26 cellular contexts compared by ENCODE assay signal in the genomic region with DNA sequence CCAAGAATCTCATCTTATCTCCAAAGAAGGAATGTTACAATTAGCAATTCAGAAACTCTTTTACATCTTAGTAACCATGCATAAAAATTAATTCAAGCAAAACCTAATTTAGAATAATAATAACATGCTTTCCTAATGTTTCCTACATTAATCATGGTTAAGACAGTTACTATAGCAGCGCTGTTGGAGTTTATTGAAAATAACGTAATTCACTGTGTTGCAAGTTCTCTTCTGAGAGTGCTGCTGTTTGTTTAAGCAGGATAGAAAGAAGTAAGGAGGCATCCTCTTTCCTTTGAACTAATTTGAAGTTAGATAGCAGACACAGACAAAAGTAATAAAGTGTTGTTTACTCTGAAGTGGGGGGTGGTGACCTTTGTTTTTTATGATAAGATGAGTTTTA.
DNase-seq lines count a peak whose midpoint lies in the region; ATAC-seq and TF ChIP-seq lines count a peak whose summit lies in the region.
"Had no signal": no experiment of that assay in that cellular context is flagged by ENCODE, and none has a peak within 500 bp of the region (broad histone marks: within the 10 kb centered on the region; RNA-seq: fewer than 3 reads in every experiment).

No MANE protein-coding gene starts in this region.

- CTCF ChIA-PET in A673 (lab: Charles Lee), result no interaction called here

- TF ChIP-seq EP300 in esophagus muscularis mucosa (IDR thresholded peaks at IDR 0.05), result no peak

- WGBS in esophagus muscularis mucosa, result 30% methylated on average over 2 of the region's 2 CpGs

- TF ChIP-seq CTCF in A673 (conservative IDR thresholded peaks at IDR 0.05; ENCODE audit: low read depth, low read length) (no peak), esophagus muscularis mucosa (IDR thresholded peaks at IDR 0.05) (no peak), left lung (IDR thresholded peaks at IDR 0.05) (no peak)

- POLR2A ChIA-PET in A673 (lab: Charles Lee; ENCODE audit: low non-redundant PET), result no interaction called here

- H3K36me3 ChIP-seq in A673 (ENCODE audit: insufficient read depth, low read length, poor library complexity, severe bottlenecking), result no peaks in the 10 kb centered on the region
- no peaks in the 10 kb centered on the region for H3K36me3 ChIP-seq in esophagus muscularis mucosa
- no peaks in the 10 kb centered on the region for H3K36me3 ChIP-seq in left lung
- H3K36me3 ChIP-seq: BE2C, BLaER1 had no signal

- ATAC-seq in left lung (peak; percentile 47), sciatic nerve (peak; percentile 80)
- ATAC-seq: A549, GM12878 had no signal

- H3K27ac Mint-ChIP-seq in activated CD4-positive, alpha-beta T cell treated with anti-CD3 and anti-CD28 coated beads, Interleukin-2, amount 10 ng/mL, durations not matched to agents 24 days and 14 days, result no peak overlapping the region
- H3K27ac Mint-ChIP-seq: CD14-positive monocyte; CD4-positive, alpha-beta memory T cell; CD4-positive, CD25-positive, alpha-beta regulatory T cell; CD8-positive, alpha-beta memory T cell had no signal

- H3K4me3 Mint-ChIP-seq in activated CD4-positive, alpha-beta T cell treated with anti-CD3 and anti-CD28 coated beads, Interleukin-2, amount 10 ng/mL, durations not matched to agents 24 days and 14 days, result no peak overlapping the region
- H3K4me3 Mint-ChIP-seq: CD14-positive monocyte; CD4-positive, alpha-beta memory T cell; CD4-positive, CD25-positive, alpha-beta regulatory T cell had no signal

- no peaks in the 10 kb centered on the region for H3K36me3 Mint-ChIP-seq in activated CD4-positive, alpha-beta T cell treated with anti-CD3 and anti-CD28 coated beads, Interleukin-2, amount 10 ng/mL, durations not matched to agents 24 days and 14 days (ENCODE audit: low read depth)
- H3K36me3 Mint-ChIP-seq: CD14-positive monocyte; CD4-positive, alpha-beta memory T cell; CD4-positive, CD25-positive, alpha-beta regulatory T cell; CD8-positive, alpha-beta memory T cell had no signal

- intact Hi-C loops in A673 (cut with micrococcal nuclease; ENCODE audit: unreplicated experiment), result no loop called here
- intact Hi-C loops in esophagus muscularis mucosa (cut with DNase I), result no loop called here
- intact Hi-C loops in left lung (cut with DNase I), result no loop called here
- intact Hi-C loops in sciatic nerve (cut with DNase I), result no loop called here
- intact Hi-C loops in activated CD4-positive, alpha-beta T cell treated with anti-CD3 and anti-CD28 coated beads, Interleukin-2, amount 10 ng/mL, durations not matched to agents 24 days and 14 days (cut with micrococcal nuclease), result no loop called here

- no peak overlapping the region for H3K4me3 ChIP-seq in A673 (ENCODE audit: low read depth, low read length, poor library complexity, severe bottlenecking)
- no peak overlapping the region for H3K4me3 ChIP-seq in esophagus muscularis mucosa
- H3K4me3 ChIP-seq in left lung, result no peak overlapping the region
- H3K4me3 ChIP-seq: A549, BLaER1, GM12878 had no signal

- TF ChIP-seq POLR2A in esophagus muscularis mucosa (IDR thresholded peaks at IDR 0.05; ENCODE audit: low read depth), result no peak

- no peak overlapping the region for H3K27ac ChIP-seq in A673 (ENCODE audit: low read depth, low read length, poor library complexity, severe bottlenecking)
- H3K27ac ChIP-seq in esophagus muscularis mucosa (replicated peaks in 1 of 4), result peak overlapping the region in 3 of 4 donors; percentile 20 to 48 (median 21)
- H3K27ac ChIP-seq in left lung, result no peak overlapping the region
- H3K27ac ChIP-seq: 22Rv1, A549, BLaER1 had no signal

- H3K9me3 ChIP-seq in A673 (ENCODE audit: low read depth, low read length, poor library complexity, severe bottlenecking) (no peaks in the 10 kb centered on the region), esophagus muscularis mucosa (no peaks in the 10 kb centered on the region), left lung (no peaks in the 10 kb centered on the region)
- H3K9me3 ChIP-seq: BE2C had no signal

- H3K4me1 ChIP-seq in A673 (ENCODE audit: insufficient read depth, low read length, poor library complexity, severe bottlenecking) (no peaks in the 10 kb centered on the region), esophagus muscularis mucosa (peaks cover 0 to 24% (median 21%) of the 10 kb centered on the region in 4 donors), left lung (no peaks in the 10 kb centered on the region)
- H3K4me1 ChIP-seq: A549, BE2C had no signal

- H3K27me3 Mint-ChIP-seq in activated CD4-positive, alpha-beta T cell treated with anti-CD3 and anti-CD28 coated beads, Interleukin-2, amount 10 ng/mL, durations not matched to agents 24 days and 14 days, result no peaks in the 10 kb centered on the region
- H3K27me3 Mint-ChIP-seq: CD4-positive, CD25-positive, alpha-beta regulatory T cell; CD8-positive, alpha-beta memory T cell had no signal

- no TSS peak for BruUV-seq in A673 (replicated peaks; lab: Mats Ljungman, UMichigan)

- peaks cover 2% of the 10 kb centered on the region for H3K4me1 Mint-ChIP-seq in activated CD4-positive, alpha-beta T cell treated with anti-CD3 and anti-CD28 coated beads, Interleukin-2, amount 10 ng/mL, durations not matched to agents 24 days and 14 days
- H3K4me1 Mint-ChIP-seq: CD14-positive monocyte; CD4-positive, CD25-positive, alpha-beta regulatory T cell; CD8-positive, alpha-beta memory T cell had no signal

- H3K9me3 Mint-ChIP-seq in activated CD4-positive, alpha-beta T cell treated with anti-CD3 and anti-CD28 coated beads, Interleukin-2, amount 10 ng/mL, durations not matched to agents 24 days and 14 days, result no peaks in the 10 kb centered on the region
- H3K9me3 Mint-ChIP-seq: CD8-positive, alpha-beta memory T cell had no signal

- H3K27me3 ChIP-seq in A673 (replicated peaks; ENCODE audit: insufficient read depth, low read depth, low read length, poor library complexity), result no peaks in the 10 kb centered on the region
- H3K27me3 ChIP-seq in esophagus muscularis mucosa, result no peaks in the 10 kb centered on the region
- no peaks in the 10 kb centered on the region for H3K27me3 ChIP-seq in left lung
- H3K27me3 ChIP-seq: BE2C, BLaER1 had no signal

- DNase-seq in A673 (ENCODE audit: low spot score) (peak; percentile 7), esophagus muscularis mucosa (ENCODE audit: extremely low spot score) (no peak), left lung (no peak), sciatic nerve (ENCODE audit: low spot score) (no peak), kidney tubule cell (ENCODE audit: low spot score) (no peak), SK-N-DZ (ENCODE audit: low spot score) (no peak)
- DNase-seq in activated CD4-positive, alpha-beta T cell treated with anti-CD3 and anti-CD28 coated beads, Interleukin-2, amount 10 ng/mL, durations not matched to agents 24 days and 14 days, result no peak
- DNase-seq: ACHN; BE2C; C1 segment of cervical spinal cord; CD4-positive, alpha-beta memory T cell; CD4-positive, CD25-positive, alpha-beta regulatory T cell; CD8-positive, alpha-beta memory T cell; COR-L47; DMS 273 treated with DMSO at 0.1 percent for 48 hours; DMS153; DMS53; DMS79; DND-41; EL; GDM1 had no signal

Comparison
In these comparisons a context has a peak if more than half of its experiments do, and no peak if none do; other contexts are left out.
1. H3K27ac ChIP-seq: peak in esophagus muscularis mucosa (3 of 4); none in A673 (single experiment) and left lung (0 of 2).